ENCODE assay signal across 27 cellular contexts in genomic region chr5:66231508-66231907, GRCh38.
A peak's percentile ranks its signal among the peaks of the same experiment; 100 is the strongest.
DNase-seq lines count a peak whose midpoint lies in the region; ATAC-seq, FAIRE-seq and TF ChIP-seq lines count a peak whose summit lies in the region.
"Had no signal": no experiment of that assay in that cellular context is flagged by ENCODE, and none has a peak within 500 bp of the region (broad histone marks: within the 10 kb centered on the region; RNA-seq: fewer than 3 reads in every experiment).

No MANE protein-coding gene starts in this region.

- FAIRE-seq in A549 (lab: Jason Lieb, UNC) (peak; percentile 7), small intestine (lab: Jason Lieb, UNC) (no peak), RCC 7860 (lab: Jason Lieb, UNC) (no peak)
- FAIRE-seq: GM12878, GM12892, GM18507 had no signal

- H3K4me3 ChIP-seq in A549 (no peak overlapping the region), small intestine (ENCODE audit: low read depth in 1 of 2, low read length in 2 of 2) (no peak overlapping the region)
- H3K4me3 ChIP-seq: BLaER1, GM12878 had no signal

- POLR2A ChIA-PET in A549 (lab: Yijun Ruan, JAX): no interaction called here
- POLR2A ChIA-PET in T-cell (lab: Charles Lee): no interaction called here

- H3K36me3 Mint-ChIP-seq in activated T-cell treated with anti-CD3 and anti-CD28 coated beads, Interleukin-2, amount 50 U/mL, for 4 hours (ENCODE audit: insufficient read depth): no peaks in the 10 kb centered on the region
- no peaks in the 10 kb centered on the region for H3K36me3 Mint-ChIP-seq in T-cell
- H3K36me3 Mint-ChIP-seq: CD14-positive monocyte; CD4-positive, CD25-positive, alpha-beta regulatory T cell had no signal

- H3K27me3 Mint-ChIP-seq in activated T-cell treated with anti-CD3 and anti-CD28 coated beads, Interleukin-2, amount 50 U/mL, for 4 hours (ENCODE audit: low read depth): peaks cover 7% of the 10 kb centered on the region
- H3K27me3 Mint-ChIP-seq in T-cell: peaks cover 6% of the 10 kb centered on the region in 2 donors

- H3K4me1 ChIP-seq in A549 (no peaks in the 10 kb centered on the region), small intestine (ENCODE audit: control insufficient read depth in 2 of 2, insufficient read depth in 1 of 2, low read depth in 1 of 2, low read length in 1 of 2) (no peaks in the 10 kb centered on the region)
- H3K4me1 ChIP-seq: BE2C had no signal

- CTCF ChIA-PET in A549 (lab: Yijun Ruan, JAX): interaction anchor here (1.3 kb wide), 1 partner anchor 75 kb away, joined by 5 read pairs; no protein-coding TSS in a partner anchor
- CTCF ChIA-PET in T-cell (lab: Charles Lee): no interaction called here

- no peak for TF ChIP-seq POLR2A in A549 (IDR thresholded peaks at IDR 0.05; ENCODE audit: low read length)

- H3K27ac Mint-ChIP-seq in T-cell: no peak overlapping the region
- H3K27ac Mint-ChIP-seq: CD14-positive monocyte; CD4-positive, alpha-beta memory T cell; CD4-positive, CD25-positive, alpha-beta regulatory T cell; CD8-positive, alpha-beta memory T cell had no signal

- intact Hi-C loops in left colon (cut with DNase I, micrococcal nuclease): no loop called here

- no peak overlapping the region for H3K4me2 ChIP-seq in A549
- H3K4me2 ChIP-seq: BLaER1 had no signal

- no peaks in the 10 kb centered on the region for H3K36me3 ChIP-seq in small intestine (ENCODE audit: control insufficient read depth in 2 of 2, insufficient read depth in 2 of 2, low read length in 2 of 2)
- H3K36me3 ChIP-seq: BE2C, BLaER1 had no signal

- H3K27ac ChIP-seq in A549 (no peak overlapping the region), small intestine (ENCODE audit: low read depth in 1 of 2, low read length in 1 of 2) (no peak overlapping the region)
- H3K27ac ChIP-seq: 22Rv1, BLaER1 had no signal

- 25% methylated on average over 2 of the region's 2 CpGs for WGBS in A549 (ENCODE audit: missing lambda C conversion rate)
- WGBS in small intestine, 3 donors: 28 to 70% (median 42%) methylated on average over 2 of the region's 2 CpGs

- no peak for DNase-seq in A549 (ENCODE audit: low read depth in 1 of 2, low spot score in 1 of 2)
- DNase-seq in RPMI7951 (ENCODE audit: low read depth): peak; percentile 16
- DNase-seq in left colon: no peak
- peak; percentile 27 for DNase-seq in small intestine
- DNase-seq in activated T-cell treated with anti-CD3 and anti-CD28 coated beads, Interleukin-2, amount 50 U/mL, for 4 hours: no peak
- no peak for DNase-seq in RCC 7860 (ENCODE audit: low spot score)
- DNase-seq in T-cell: no peak
- DNase-seq: ACHN; BE2C; C1 segment of cervical spinal cord; CD4-positive, alpha-beta memory T cell; CD4-positive, CD25-positive, alpha-beta regulatory T cell; CD8-positive, alpha-beta memory T cell; COR-L47; DMS 273 treated with DMSO at 0.1 percent for 48 hours; DMS153; DMS53; DMS79; DND-41; EL; GDM1 had no signal

- no peak for TF ChIP-seq RAD21 in A549 (conservative IDR thresholded peaks at IDR 0.05 in 1 of 2, IDR thresholded peaks at IDR 0.05 in 1 of 2)

- TF ChIP-seq EP300 in A549 (IDR thresholded peaks at IDR 0.05): no peak

- H3K4me3 Mint-ChIP-seq in activated T-cell treated with anti-CD3 and anti-CD28 coated beads, Interleukin-2, amount 50 U/mL, for 4 hours: no peak overlapping the region
- H3K4me3 Mint-ChIP-seq in T-cell: no peak overlapping the region
- H3K4me3 Mint-ChIP-seq: CD14-positive monocyte; CD4-positive, alpha-beta memory T cell; CD4-positive, CD25-positive, alpha-beta regulatory T cell; CD8-positive, alpha-beta memory T cell had no signal

- ATAC-seq in A549 (no peak), left colon (peak; percentile 66), T-cell (replicated peaks in 1 of 4) (no peak)
- no peak for ATAC-seq in activated T-cell treated with anti-CD3 and anti-CD28 coated beads, Interleukin-2, amount 50 U/mL, for 4 hours
- ATAC-seq: GM12878 had no signal

- H3K9me3 ChIP-seq in A549 (no peaks in the 10 kb centered on the region), small intestine (ENCODE audit: control insufficient read depth, low read depth) (no peaks in the 10 kb centered on the region)
- H3K9me3 ChIP-seq: BE2C, BLaER1 had no signal

- TF ChIP-seq CTCF in A549 (IDR thresholded peaks at IDR 0.05): no peak

- H3K9me3 Mint-ChIP-seq in activated T-cell treated with anti-CD3 and anti-CD28 coated beads, Interleukin-2, amount 50 U/mL, for 4 hours: no peaks in the 10 kb centered on the region
- H3K9me3 Mint-ChIP-seq in T-cell: no peaks in the 10 kb centered on the region
- H3K9me3 Mint-ChIP-seq: CD8-positive, alpha-beta memory T cell had no signal

- no peaks in the 10 kb centered on the region for H3K4me1 Mint-ChIP-seq in activated T-cell treated with anti-CD3 and anti-CD28 coated beads, Interleukin-2, amount 50 U/mL, for 4 hours (ENCODE audit: low read depth)
- H3K4me1 Mint-ChIP-seq in T-cell: no peaks in the 10 kb centered on the region
- H3K4me1 Mint-ChIP-seq: CD14-positive monocyte; CD4-positive, CD25-positive, alpha-beta regulatory T cell; CD8-positive, alpha-beta memory T cell had no signal

- H3K27me3 ChIP-seq in small intestine (ENCODE audit: control insufficient read depth in 2 of 2, insufficient read depth in 2 of 2, low read length in 2 of 2): no peaks in the 10 kb centered on the region
- H3K27me3 ChIP-seq: BE2C, BLaER1 had no signal

TF ChIP-seq in A549, 52 proteins besides CTCF, POLR2A, EP300 and RAD21 (continues in another document):
- TF ChIP-seq KDM1A (IDR thresholded peaks at IDR 0.05; ENCODE audit: low read depth) (no peak), KDM5A (IDR thresholded peaks at IDR 0.05) (no peak), HOXB13 (CRISPR knock-in tag; IDR thresholded peaks at IDR 0.05; ENCODE audit: low read depth) (no peak), CEBPB (IDR thresholded peaks at IDR 0.05) (no peak), CBX2 (IDR thresholded peaks at IDR 0.05; ENCODE audit: borderline replicate concordance, low read depth) (no peak), FOSB (CRISPR knock-in tag; IDR thresholded peaks at IDR 0.05) (no peak), ZSCAN20 (CRISPR knock-in tag; IDR thresholded peaks at IDR 0.05) (no peak), SREBF2 (IDR thresholded peaks at IDR 0.05) (no peak), HOXA7 (CRISPR knock-in tag; IDR thresholded peaks at IDR 0.05) (no peak), POLR2AphosphoS2 (conservative IDR thresholded peaks at IDR 0.05; ENCODE audit: low read length) (no peak), ZNF302 (CRISPR knock-in tag; IDR thresholded peaks at IDR 0.05) (no peak), MAX (IDR thresholded peaks at IDR 0.05) (no peak), PBX3 (IDR thresholded peaks at IDR 0.05) (no peak), HOXB5 (CRISPR knock-in tag; IDR thresholded peaks at IDR 0.05) (no peak), HMGXB4 (CRISPR knock-in tag; IDR thresholded peaks at IDR 0.05; ENCODE audit: borderline replicate concordance) (no peak), SMC3 (IDR thresholded peaks at IDR 0.05) (no peak)
- TF ChIP-seq, protein P1, sequence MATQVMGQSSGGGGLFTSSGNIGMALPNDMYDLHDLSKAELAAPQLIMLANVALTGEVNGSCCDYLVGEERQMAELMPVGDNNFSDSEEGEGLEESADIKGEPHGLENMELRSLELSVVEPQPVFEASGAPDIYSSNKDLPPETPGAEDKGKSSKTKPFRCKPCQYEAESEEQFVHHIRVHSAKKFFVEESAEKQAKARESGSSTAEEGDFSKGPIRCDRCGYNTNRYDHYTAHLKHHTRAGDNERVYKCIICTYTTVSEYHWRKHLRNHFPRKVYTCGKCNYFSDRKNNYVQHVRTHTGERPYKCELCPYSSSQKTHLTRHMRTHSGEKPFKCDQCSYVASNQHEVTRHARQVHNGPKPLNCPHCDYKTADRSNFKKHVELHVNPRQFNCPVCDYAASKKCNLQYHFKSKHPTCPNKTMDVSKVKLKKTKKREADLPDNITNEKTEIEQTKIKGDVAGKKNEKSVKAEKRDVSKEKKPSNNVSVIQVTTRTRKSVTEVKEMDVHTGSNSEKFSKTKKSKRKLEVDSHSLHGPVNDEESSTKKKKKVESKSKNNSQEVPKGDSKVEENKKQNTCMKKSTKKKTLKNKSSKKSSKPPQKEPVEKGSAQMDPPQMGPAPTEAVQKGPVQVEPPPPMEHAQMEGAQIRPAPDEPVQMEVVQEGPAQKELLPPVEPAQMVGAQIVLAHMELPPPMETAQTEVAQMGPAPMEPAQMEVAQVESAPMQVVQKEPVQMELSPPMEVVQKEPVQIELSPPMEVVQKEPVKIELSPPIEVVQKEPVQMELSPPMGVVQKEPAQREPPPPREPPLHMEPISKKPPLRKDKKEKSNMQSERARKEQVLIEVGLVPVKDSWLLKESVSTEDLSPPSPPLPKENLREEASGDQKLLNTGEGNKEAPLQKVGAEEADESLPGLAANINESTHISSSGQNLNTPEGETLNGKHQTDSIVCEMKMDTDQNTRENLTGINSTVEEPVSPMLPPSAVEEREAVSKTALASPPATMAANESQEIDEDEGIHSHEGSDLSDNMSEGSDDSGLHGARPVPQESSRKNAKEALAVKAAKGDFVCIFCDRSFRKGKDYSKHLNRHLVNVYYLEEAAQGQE (IDR thresholded peaks at IDR 0.05): no peak

Comparison
In these comparisons a context has a peak if more than half of its experiments do, and no peak if none do; other contexts are left out.
1. DNase-seq: peak in RPMI7951 (single experiment) and small intestine (single experiment); none in A549 (0 of 2), left colon (0 of 2), activated T-cell treated with anti-CD3 and anti-CD28 coated beads, Interleukin-2, amount 50 U/mL, for 4 hours (single experiment), RCC 7860 (single experiment) and T-cell (0 of 34).